In genomic region chr20:19683822-19684221, GRCh38 we compare ENCODE assay signal across 17 cellular contexts.
DNase-seq lines count a peak whose midpoint lies in the region; ATAC-seq and TF ChIP-seq lines count a peak whose summit lies in the region.
"Had no signal": no experiment of that assay in that cellular context is flagged by ENCODE, and none has a peak within 500 bp of the region (broad histone marks: within the 10 kb centered on the region; RNA-seq: fewer than 3 reads in every experiment).

No MANE protein-coding gene starts in this region.

- intact Hi-C loops in left ventricle myocardium inferior (cut with micrococcal nuclease): no loop called here

- ATAC-seq in GM19452 (IDR thresholded peaks at IDR 0.05; ENCODE audit: unreplicated experiment): no peak
- ATAC-seq: A549; CD8-positive, alpha-beta T cell had no signal

- no peak for TF ChIP-seq CTCF in cardiac muscle cell (IDR thresholded peaks at IDR 0.05; ENCODE audit: low read depth, low read length)
- TF ChIP-seq CTCF in left ventricle myocardium inferior (IDR thresholded peaks at IDR 0.05; ENCODE audit: borderline replicate concordance): no peak
- TF ChIP-seq CTCF in HEK293 (tag by site-specific recombination; IDR thresholded peaks at IDR 0.05): no peak
- TF ChIP-seq CTCF in glutamatergic neuron (IDR thresholded peaks at IDR 0.05; ENCODE audit: partially characterized antibody, unreplicated experiment): no peak

- H3K27ac Mint-ChIP-seq in glutamatergic neuron (ENCODE audit: unreplicated experiment): peak overlapping the region; percentile 4
- H3K27ac Mint-ChIP-seq: B cell; CD4-positive, alpha-beta T cell; CD8-positive, alpha-beta T cell had no signal

- H3K27me3 Mint-ChIP-seq in glutamatergic neuron (ENCODE audit: unreplicated experiment): peaks cover 10% of the 10 kb centered on the region
- H3K27me3 Mint-ChIP-seq: CD4-positive, alpha-beta T cell had no signal

- POLR2A ChIA-PET in HEK293 (lab: Yijun Ruan, JAX): no interaction called here

- H3K4me1 Mint-ChIP-seq in glutamatergic neuron (ENCODE audit: low read depth, unreplicated experiment): peaks cover 2% of the 10 kb centered on the region
- H3K4me1 Mint-ChIP-seq: B cell had no signal

- peaks cover 44% of the 10 kb centered on the region for H3K36me3 Mint-ChIP-seq in glutamatergic neuron (ENCODE audit: unreplicated experiment)
- H3K36me3 Mint-ChIP-seq: CD8-positive, alpha-beta T cell had no signal

- H3K4me3 Mint-ChIP-seq in glutamatergic neuron (ENCODE audit: unreplicated experiment): no peak overlapping the region
- H3K4me3 Mint-ChIP-seq: B cell; CD4-positive, alpha-beta T cell; CD8-positive, alpha-beta T cell had no signal

- DNase-seq in cardiac muscle cell (ENCODE audit: low read depth in 1 of 2, low spot score in 1 of 2): no peak
- no peak for DNase-seq in left ventricle myocardium inferior
- no peak for DNase-seq in glutamatergic neuron
- no peak for DNase-seq in ureter (ENCODE audit: low spot score)
- DNase-seq: AML-193; Caco-2; Calu3; CD4-positive, alpha-beta T cell; CD8-positive, alpha-beta T cell; GF-D8 had no signal

- H3K4me1 ChIP-seq in cardiac muscle cell (ENCODE audit: low read depth): peaks cover 5% of the 10 kb centered on the region
- peaks cover 9% of the 10 kb centered on the region for H3K4me1 ChIP-seq in left ventricle myocardium inferior
- H3K4me1 ChIP-seq in HEK293 (ENCODE audit: control insufficient read depth, insufficient read depth, low read length): no peaks in the 10 kb centered on the region
- H3K4me1 ChIP-seq: A549, Caco-2 had no signal

- H3K27ac ChIP-seq in cardiac muscle cell (peak overlapping the region; percentile 8), left ventricle myocardium inferior (replicated peaks) (no peak overlapping the region), HEK293 (ENCODE audit: extremely low read depth, low read depth, low read length) (no peak overlapping the region)
- H3K27ac ChIP-seq: 22Rv1; A549; BLaER1 treated with 17β-estradiol and CSF1 and Interleukin-3, amounts not matched to agents 10 nM and 100 nM; C4-2B had no signal

- H3K27me3 ChIP-seq in cardiac muscle cell: no peaks in the 10 kb centered on the region
- H3K27me3 ChIP-seq in left ventricle myocardium inferior (ENCODE audit: low read depth): no peaks in the 10 kb centered on the region
- H3K27me3 ChIP-seq: BLaER1 treated with 17β-estradiol and CSF1 and Interleukin-3, amounts not matched to agents 10 nM and 100 nM had no signal

- no peaks in the 10 kb centered on the region for H3K9me3 ChIP-seq in cardiac muscle cell (ENCODE audit: low read depth)
- H3K9me3 ChIP-seq in left ventricle myocardium inferior (replicated peaks): no peaks in the 10 kb centered on the region
- H3K9me3 ChIP-seq in HEK293 (ENCODE audit: control insufficient read depth, insufficient read depth, low read depth, low read length): no peaks in the 10 kb centered on the region
- H3K9me3 ChIP-seq: A549 had no signal

- H3K4me3 ChIP-seq in cardiac muscle cell: no peak overlapping the region
- no peak overlapping the region for H3K4me3 ChIP-seq in left ventricle myocardium inferior
- H3K4me3 ChIP-seq in HEK293 (ENCODE audit: low read depth, low read length): no peak overlapping the region
- H3K4me3 ChIP-seq: A549; BLaER1 treated with 17β-estradiol and CSF1 and Interleukin-3, amounts not matched to agents 10 nM and 100 nM had no signal

- CTCF ChIA-PET in HEK293 (lab: Yijun Ruan, JAX): no interaction called here

- no peaks in the 10 kb centered on the region for H3K36me3 ChIP-seq in cardiac muscle cell
- H3K36me3 ChIP-seq in left ventricle myocardium inferior: no peaks in the 10 kb centered on the region
- no peaks in the 10 kb centered on the region for H3K36me3 ChIP-seq in HEK293 (ENCODE audit: control insufficient read depth in 2 of 2, insufficient read depth in 1 of 2, low read length in 2 of 2)
- H3K36me3 ChIP-seq: BLaER1 treated with 17β-estradiol and CSF1 and Interleukin-3, amounts not matched to agents 10 nM and 100 nM had no signal

- peaks cover 8% of the 10 kb centered on the region for H3K9me3 Mint-ChIP-seq in glutamatergic neuron (ENCODE audit: unreplicated experiment)

TF ChIP-seq in HEK293, 187 proteins besides CTCF, POLR2A, EP300 and RAD21:
- TF ChIP-seq ZNF366 (tag by site-specific recombination; conservative IDR thresholded peaks at IDR 0.05): peak; percentile 63
- no peak for TF ChIP-seq ZFP41 (tag by site-specific recombination; IDR thresholded peaks at IDR 0.05; ENCODE audit: borderline replicate concordance)
